ENCODE assay signal across 27 cellular contexts in the genomic region with DNA sequence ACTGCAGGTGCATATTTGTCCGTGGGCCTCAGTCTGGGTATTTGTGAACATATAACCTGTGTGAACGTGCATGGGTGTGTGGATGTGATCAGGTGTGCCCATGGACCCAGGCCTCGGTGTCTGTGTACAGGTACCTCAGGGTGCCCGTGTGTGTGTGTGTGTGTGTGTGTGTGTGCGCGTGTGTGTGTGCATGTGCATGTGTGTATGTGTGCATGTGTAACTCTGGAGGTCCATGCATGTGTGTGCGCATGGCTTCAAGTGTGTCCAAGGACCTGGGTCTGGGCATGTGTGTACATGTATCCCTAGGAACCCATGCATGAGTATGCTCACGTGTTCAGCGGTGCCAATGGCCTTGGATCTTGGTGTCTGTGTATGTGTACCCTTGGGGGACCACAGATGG. TPM values are rescaled to one million over a fixed set of nuclear protein-coding genes. Genes with fewer than 3 reads are reported as not detected.
DNase-seq lines count a peak whose midpoint lies in the region; ATAC-seq and TF ChIP-seq lines count a peak whose summit lies in the region.
"Had no signal": no experiment of that assay in that cellular context is flagged by ENCODE, and none has a peak within 500 bp of the region (broad histone marks: within the 10 kb centered on the region; RNA-seq: fewer than 3 reads in every experiment).

No MANE protein-coding gene starts in this region.

- POLR2A ChIA-PET in RWPE1 (lab: Yijun Ruan, JAX; ENCODE audit: low non-redundant PET): no interaction called here

- peaks cover 26 to 93% (median 65%) of the 10 kb centered on the region in 11 experiments for H3K27me3 ChIP-seq in BLaER1 treated with 17β-estradiol and CSF1 and Interleukin-3, amounts not matched to agents 10 nM and 100 nM
- H3K27me3 ChIP-seq: BE2C, neutrophil, testis had no signal

- no peaks in the 10 kb centered on the region for H3K36me3 Mint-ChIP-seq in osteocyte (ENCODE audit: unreplicated experiment)

- no peak overlapping the region for H3K4me3 Mint-ChIP-seq in osteocyte (ENCODE audit: unreplicated experiment)
- H3K4me3 Mint-ChIP-seq: activated CD4-positive, alpha-beta T cell treated with anti-CD3 and anti-CD28 coated beads, Interleukin-2, amount 10 ng/mL, durations not matched to agents 7 days and 5 days; activated CD8-positive, alpha-beta memory T cell treated with anti-CD3 and anti-CD28 coated beads, Interleukin-2, amount 10 ng/mL, durations not matched to agents 7 days and 5 days had no signal

- H3K9ac ChIP-seq in BLaER1 treated with 17β-estradiol and CSF1 and Interleukin-3, amounts not matched to agents 10 nM and 100 nM: peak overlapping the region in 4 of 11 experiments; percentile 12 to 54 (median 44); a peak in 4 of 22 replicates

- H3K4me1 Mint-ChIP-seq in osteocyte (ENCODE audit: unreplicated experiment): peaks cover 30% of the 10 kb centered on the region
- H3K4me1 Mint-ChIP-seq: activated CD4-positive, alpha-beta T cell treated with anti-CD3 and anti-CD28 coated beads, Interleukin-2, amount 10 ng/mL, durations not matched to agents 7 days and 5 days; activated CD8-positive, alpha-beta memory T cell treated with anti-CD3 and anti-CD28 coated beads, Interleukin-2, amount 10 ng/mL, durations not matched to agents 7 days and 5 days had no signal

- peaks cover 0 to 10% (median 0%) of the 10 kb centered on the region in 11 experiments; a peak in 6 of 22 replicates for H3K36me3 ChIP-seq in BLaER1 treated with 17β-estradiol and CSF1 and Interleukin-3, amounts not matched to agents 10 nM and 100 nM
- H3K36me3 ChIP-seq: BE2C, neutrophil, prostate gland, WERI-Rb-1 had no signal

- CTCF ChIA-PET in RWPE1 (lab: Yijun Ruan, JAX): no interaction called here

- peaks cover 5% of the 10 kb centered on the region for H3K9me3 Mint-ChIP-seq in osteocyte (ENCODE audit: unreplicated experiment)
- H3K9me3 Mint-ChIP-seq: activated CD4-positive, alpha-beta T cell treated with anti-CD3 and anti-CD28 coated beads, Interleukin-2, amount 10 ng/mL, durations not matched to agents 7 days and 5 days had no signal

- peak overlapping the region; percentile 34 to 78 (median 66) for H3K4me2 ChIP-seq in BLaER1 treated with 17β-estradiol and CSF1 and Interleukin-3, amounts not matched to agents 10 nM and 100 nM

- peak overlapping the region; percentile 78 for H3K27ac Mint-ChIP-seq in osteocyte (ENCODE audit: unreplicated experiment)
- H3K27ac Mint-ChIP-seq: activated CD4-positive, alpha-beta T cell treated with anti-CD3 and anti-CD28 coated beads, Interleukin-2, amount 10 ng/mL, durations not matched to agents 7 days and 5 days; activated CD8-positive, alpha-beta memory T cell treated with anti-CD3 and anti-CD28 coated beads, Interleukin-2, amount 10 ng/mL, durations not matched to agents 7 days and 5 days had no signal

- H3K27ac ChIP-seq in BLaER1 treated with 17β-estradiol and CSF1 and Interleukin-3, amounts not matched to agents 10 nM and 100 nM: peak overlapping the region in 8 of 11 experiments; percentile 61 to 79 (median 74); a peak in 13 of 22 replicates
- H3K27ac ChIP-seq in RWPE1 (peak overlapping the region; percentile 94), epithelial cell of prostate (peak overlapping the region; percentile 98)
- H3K27ac ChIP-seq: heart right ventricle, HL-60, neutrophil, prostate gland, testis, WERI-Rb-1 had no signal

- peaks cover 21 to 41% (median 29%) of the 10 kb centered on the region in 10 experiments; a peak in 19 of 20 replicates for H3K4me1 ChIP-seq in BLaER1 treated with 17β-estradiol and CSF1 and Interleukin-3, amounts not matched to agents 10 nM and 100 nM
- H3K4me1 ChIP-seq: BE2C, prostate gland, testis had no signal

- no peak overlapping the region for H3K4me3 ChIP-seq in BLaER1 treated with 17β-estradiol and CSF1 and Interleukin-3, amounts not matched to agents 10 nM and 100 nM
- H3K4me3 ChIP-seq: heart right ventricle, prostate gland, testis had no signal

- H3K27me3 Mint-ChIP-seq in osteocyte (ENCODE audit: unreplicated experiment): no peaks in the 10 kb centered on the region
- H3K27me3 Mint-ChIP-seq: activated CD4-positive, alpha-beta T cell treated with anti-CD3 and anti-CD28 coated beads, Interleukin-2, amount 10 ng/mL, durations not matched to agents 7 days and 5 days; activated CD8-positive, alpha-beta memory T cell treated with anti-CD3 and anti-CD28 coated beads, Interleukin-2, amount 10 ng/mL, durations not matched to agents 7 days and 5 days had no signal

- DNase-seq in RWPE1 (ENCODE audit: low spot score): no peak
- DNase-seq in epithelial cell of prostate (ENCODE audit: low read depth, low spot score): no peak
- no peak for DNase-seq in osteocyte (ENCODE audit: extremely low spot score, unreplicated experiment)
- no peak for DNase-seq in SKM-1 treated with dmso at 0.1 percent for 144 hours (lab: John Stamatoyannopoulos, UW; ENCODE audit: unreplicated experiment)
- no peak for DNase-seq in AML-193 (lab: John Stamatoyannopoulos, UW)
- DNase-seq in ureter (ENCODE audit: low spot score): no peak
- DNase-seq: activated CD4-positive, alpha-beta T cell treated with anti-CD3 and anti-CD28 coated beads, Interleukin-2, amount 10 ng/mL, durations not matched to agents 7 days and 5 days; activated CD8-positive, alpha-beta memory T cell treated with anti-CD3 and anti-CD28 coated beads, Interleukin-2, amount 10 ng/mL, durations not matched to agents 7 days and 5 days; activated T-cell treated with anti-CD3 and anti-CD28 coated beads, Interleukin-2, amount 50 U/mL, for 48 hours; BE2C; effector CD4-positive, alpha-beta T cell; erythroblast; heart right ventricle; NCI-H1048; NCI-H187 treated with DMSO at 0.1 percent for 48 hours; NCI-H524 treated with DMSO at 0.1 percent for 48 hours; NK-92 treated with Interleukin-12 subunit alpha and Interleukin-12 subunit beta, amount 100 ng/mL, for 24 hours; SIG-M5; stimulated activated naive CD4-positive, alpha-beta T cell; testis; WERI-Rb-1 had no signal

- no peak for ATAC-seq in GM18517 (IDR thresholded peaks at IDR 0.05; ENCODE audit: unreplicated experiment)
- ATAC-seq: activated CD8-positive, alpha-beta memory T cell treated with anti-CD3 and anti-CD28 coated beads, Interleukin-2, amount 10 ng/mL, durations not matched to agents 7 days and 5 days; sciatic nerve had no signal

- peaks cover 0 to 22% (median 0%) of the 10 kb centered on the region in 11 experiments; a peak in 9 of 22 replicates for H3K9me3 ChIP-seq in BLaER1 treated with 17β-estradiol and CSF1 and Interleukin-3, amounts not matched to agents 10 nM and 100 nM (replicated peaks in 1 of 11)
- H3K9me3 ChIP-seq: BE2C, heart right ventricle, neutrophil, prostate gland, testis had no signal

- peaks cover 0 to 3% (median 0%) of the 10 kb centered on the region in 11 experiments; a peak in 2 of 22 replicates for H4K20me1 ChIP-seq in BLaER1 treated with 17β-estradiol and CSF1 and Interleukin-3, amounts not matched to agents 10 nM and 100 nM

- TF ChIP-seq CTCF in RWPE1 (conservative IDR thresholded peaks at IDR 0.05; ENCODE audit: low read depth) (no peak), osteocyte (IDR thresholded peaks at IDR 0.05) (no peak)

RNA-seq across cellular contexts. Expression of gene FTSJ1, which starts 15.8 kb away (rescaled TPM):
- total RNA-seq in osteocyte: 47.6 and 57.1 TPM in 2 replicates
- 42.7 TPM for total RNA-seq in ureter

RNA-seq across cellular contexts. Expression of gene PORCN, which starts 17.0 kb away (rescaled TPM):
- total RNA-seq in osteocyte: 16.9 and 20.2 TPM in 2 replicates
- 12.7 TPM for total RNA-seq in ureter

RNA-seq across cellular contexts. Expression of gene SLC38A5, which starts 21.7 kb away (rescaled TPM):
- not detected in 2 replicates for total RNA-seq in osteocyte
- 25.3 TPM for total RNA-seq in ureter

RNA-seq across cellular contexts. Expression of gene EBP, which starts 29.8 kb away (rescaled TPM):
- total RNA-seq in osteocyte (39.3 and 42.5 TPM in 2 replicates), ureter (60.0 TPM)

RNA-seq across cellular contexts. Expression of gene TBC1D25, which starts 47.7 kb away (rescaled TPM):
- total RNA-seq in osteocyte (16.4 and 19.9 TPM in 2 replicates), ureter (12.2 TPM)

Comparison
In these comparisons a context has a peak if more than half of its experiments do, and no peak if none do; other contexts are left out.
1. RNA of gene SLC38A5, which starts 21.7 kb away (total RNA-seq): 25.3 TPM in ureter (single experiment); not detected in osteocyte; every median in the first group is over 10 times any median in the second.
2. Peak in every context shown above with its lines, with median percentiles within 50 percentile points of each other: H3K27ac ChIP-seq.